Comparison of ENCODE assay signal across 28 cellular contexts in the genomic region with DNA sequence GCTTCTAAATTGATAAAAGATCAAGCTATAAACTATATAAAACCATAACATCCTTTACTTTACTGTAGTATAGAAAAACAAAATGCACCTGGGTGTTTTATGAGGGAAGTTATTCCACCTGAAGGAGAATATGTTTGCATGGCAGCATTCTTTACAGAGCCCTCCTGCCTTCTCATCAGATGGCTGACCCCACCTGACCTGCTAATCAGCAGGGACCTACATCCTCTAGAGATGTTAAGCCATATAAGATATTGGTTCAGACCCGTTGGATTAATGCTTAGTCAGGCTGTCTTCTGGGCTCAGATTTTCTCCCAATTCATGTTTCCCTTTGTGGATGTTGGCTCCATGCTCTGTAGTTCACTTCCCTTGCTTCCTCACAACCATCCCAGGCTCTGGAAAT.
DNase-seq lines count a peak whose midpoint lies in the region; ATAC-seq, FAIRE-seq and TF ChIP-seq lines count a peak whose summit lies in the region.
"Had no signal": no experiment of that assay in that cellular context is flagged by ENCODE, and none has a peak within 500 bp of the region (broad histone marks: within the 10 kb centered on the region; RNA-seq: fewer than 3 reads in every experiment).

No MANE protein-coding gene starts in this region.

- H3K4me2 ChIP-seq in H1 (ENCODE audit: insufficient read depth in 1 of 2, low read depth in 2 of 2, low read length in 2 of 2) (no peak overlapping the region), osteoblast (ENCODE audit: insufficient read depth, low read length) (no peak overlapping the region)
- H3K4me2 ChIP-seq: BLaER1 had no signal

- H2BK5ac ChIP-seq in H1 (ENCODE audit: low read depth, low read length): no peak overlapping the region

- H4K8ac ChIP-seq in H1 (ENCODE audit: extremely low read depth, insufficient read depth, low read length): no peak overlapping the region

- H2BK15ac ChIP-seq in H1 (ENCODE audit: low read length): no peak overlapping the region

- H3K9me3 ChIP-seq in H1 (ENCODE audit: insufficient read depth in 2 of 2, low read depth in 1 of 2, low read length in 1 of 2) (no peaks in the 10 kb centered on the region), osteoblast (ENCODE audit: low read depth, low read length) (no peaks in the 10 kb centered on the region)
- H3K9me3 ChIP-seq: BE2C, BLaER1 had no signal

- no peak overlapping the region for H3K27ac ChIP-seq in H1 (ENCODE audit: low read depth, low read length)
- H3K27ac ChIP-seq in osteoblast (ENCODE audit: low read depth, low read length): no peak overlapping the region
- H3K27ac ChIP-seq: BLaER1 had no signal

- H4K5ac ChIP-seq in H1 (ENCODE audit: insufficient read length, low read depth, low read length): no peak overlapping the region

- TF ChIP-seq POLR2A in H1 (IDR thresholded peaks at IDR 0.05; ENCODE audit: control extremely low read depth in 1 of 2, low read depth in 2 of 2, low read length in 2 of 2): no peak

- H2AFZ ChIP-seq in H1 (ENCODE audit: low read length) (peak overlapping the region; percentile 40; the same call in 1 of the 2 replicates), osteoblast (ENCODE audit: low read length) (no peak overlapping the region)

- H3K23ac ChIP-seq in H1 (ENCODE audit: insufficient read length): no peak overlapping the region

- no peaks in the 10 kb centered on the region for H3K9me3 Mint-ChIP-seq in activated CD4-positive, alpha-beta T cell treated with anti-CD3 and anti-CD28 coated beads, Interleukin-2, amount 10 ng/mL, durations not matched to agents 24 days and 14 days

- H3K27me3 ChIP-seq in H1 (replicated peaks in 1 of 4; ENCODE audit: control insufficient read depth in 3 of 4, extremely low read depth in 1 of 4, insufficient read depth in 3 of 4, low read length in 3 of 4): no peaks in the 10 kb centered on the region
- H3K27me3 ChIP-seq in osteoblast (ENCODE audit: insufficient read depth, low read length): no peaks in the 10 kb centered on the region
- H3K27me3 ChIP-seq: BE2C, BLaER1 had no signal

- no peak overlapping the region for H2BK12ac ChIP-seq in H1 (ENCODE audit: low read depth, low read length)

- H3K4me1 ChIP-seq in H1 (replicated peaks in 1 of 4; ENCODE audit: control insufficient read depth in 3 of 4, insufficient read depth in 4 of 4, low read length in 3 of 4) (0 out of 7 replicates have a peak, but pooled peaks cover 0 to 2% (median 0%) of the 10 kb centered on the region in 4 experiments), osteoblast (ENCODE audit: insufficient read depth, low read length) (no peaks in the 10 kb centered on the region)
- H3K4me1 ChIP-seq: BE2C, BLaER1 had no signal

- H2BK20ac ChIP-seq in H1 (ENCODE audit: low read length): no peak overlapping the region

- no peaks in the 10 kb centered on the region for H3K79me2 ChIP-seq in H1 (ENCODE audit: control insufficient read depth in 1 of 2, insufficient read depth in 2 of 2, low read length in 2 of 2)
- no peaks in the 10 kb centered on the region for H3K79me2 ChIP-seq in osteoblast (ENCODE audit: insufficient read depth, low read length)

- POLR2A ChIA-PET in H1 (lab: Charles Lee; ENCODE audit: partially characterized antibody): no interaction called here

- H3K4me3 ChIP-seq in H1 (ENCODE audit: extremely low read depth in 1 of 4, insufficient read depth in 2 of 4, low read depth in 3 of 4, low read length in 4 of 4) (no peak overlapping the region), osteoblast (ENCODE audit: insufficient read depth, low read length) (no peak overlapping the region)
- H3K4me3 ChIP-seq: BLaER1, GM12878 had no signal

- no peak for ATAC-seq in HG02763 (IDR thresholded peaks at IDR 0.05; ENCODE audit: unreplicated experiment)
- ATAC-seq: GM12878 had no signal

- TF ChIP-seq CTCF in H1 (IDR thresholded peaks at IDR 0.05; ENCODE audit: control extremely low read depth in 1 of 3, insufficient read depth in 1 of 3, low read depth in 1 of 3, low read length in 3 of 3) (no peak), osteoblast (IDR thresholded peaks at IDR 0.05; ENCODE audit: extremely low read depth, low read depth, low read length) (no peak)

- no peak for TF ChIP-seq RAD21 in H1 (IDR thresholded peaks at IDR 0.05 in 1 of 2, conservative IDR thresholded peaks at IDR 0.05 in 1 of 2; ENCODE audit: low read depth in 2 of 2, low read length in 2 of 2)

- H3K4ac ChIP-seq in H1 (replicated peaks; ENCODE audit: insufficient read length, low read depth, low read length): no peak overlapping the region

- no peaks in the 10 kb centered on the region for H3K36me3 Mint-ChIP-seq in activated CD4-positive, alpha-beta T cell treated with anti-CD3 and anti-CD28 coated beads, Interleukin-2, amount 10 ng/mL, durations not matched to agents 24 days and 14 days (ENCODE audit: low read depth)
- H3K36me3 Mint-ChIP-seq: CD14-positive monocyte; CD4-positive, alpha-beta memory T cell; CD4-positive, CD25-positive, alpha-beta regulatory T cell; CD8-positive, alpha-beta memory T cell had no signal

- no peaks in the 10 kb centered on the region for H3K27me3 Mint-ChIP-seq in activated CD4-positive, alpha-beta T cell treated with anti-CD3 and anti-CD28 coated beads, Interleukin-2, amount 10 ng/mL, durations not matched to agents 24 days and 14 days
- H3K27me3 Mint-ChIP-seq: CD4-positive, alpha-beta memory T cell; CD4-positive, CD25-positive, alpha-beta regulatory T cell; CD8-positive, alpha-beta memory T cell had no signal

- FAIRE-seq in H1 (lab: Jason Lieb, UNC): no peak
- FAIRE-seq: A204.1, GM12878, GM12892, GM18507 had no signal

- H3K18ac ChIP-seq in H1 (ENCODE audit: extremely low read depth, low read length): no peak overlapping the region

- H2BK120ac ChIP-seq in H1 (replicated peaks; ENCODE audit: low read depth, low read length): no peak overlapping the region

- H3K36me3 ChIP-seq in H1 (ENCODE audit: control insufficient read depth in 2 of 4, insufficient read depth in 4 of 4, low read length in 3 of 4) (no peaks in the 10 kb centered on the region), osteoblast (ENCODE audit: insufficient read depth, low read length) (no peaks in the 10 kb centered on the region)
- H3K36me3 ChIP-seq: BE2C, BLaER1 had no signal

- H4K91ac ChIP-seq in H1 (replicated peaks; ENCODE audit: insufficient read length, low read length): no peak overlapping the region

- DNase-seq in activated CD4-positive, alpha-beta T cell treated with anti-CD3 and anti-CD28 coated beads, Interleukin-2, amount 10 ng/mL, durations not matched to agents 24 days and 14 days: peak; percentile 12
- DNase-seq in activated CD4-positive, alpha-beta T cell treated with anti-CD3 and anti-CD28 coated beads, Interleukin-2, amount 50 U/mL, for 4 hours: no peak
- no peak for DNase-seq in H1 (ENCODE audit: low read depth in 1 of 2, low spot score in 2 of 2)
- peak; percentile 21 for DNase-seq in osteoblast (ENCODE audit: insufficient read length, low spot score, missing footprints)
- DNase-seq in NCI-H1417 (lab: John Stamatoyannopoulos, UW): no peak
- DNase-seq in stimulated activated CD4-positive, alpha-beta T cell treated with anti-CD3 and anti-CD28 coated beads, Interleukin-15, amount 100 ng/mL, for 24 hours: no peak
- DNase-seq: 8988T; ACHN; BE2C; C1 segment of cervical spinal cord; CD4-positive, alpha-beta memory T cell; CD4-positive, CD25-positive, alpha-beta regulatory T cell; CD8-positive, alpha-beta memory T cell; COR-L47; DMS 273 treated with DMSO at 0.1 percent for 48 hours; DMS153; DMS53; DMS79; DND-41; EL; GDM1 had no signal

- no peak overlapping the region for H2AK5ac ChIP-seq in H1 (ENCODE audit: low read depth, low read length)

- no peak overlapping the region for H3K27ac Mint-ChIP-seq in activated CD4-positive, alpha-beta T cell treated with anti-CD3 and anti-CD28 coated beads, Interleukin-2, amount 10 ng/mL, durations not matched to agents 24 days and 14 days
- H3K27ac Mint-ChIP-seq: CD14-positive monocyte; CD4-positive, alpha-beta memory T cell; CD4-positive, CD25-positive, alpha-beta regulatory T cell; CD8-positive, alpha-beta memory T cell had no signal

- no peak for TF ChIP-seq EP300 in H1 (IDR thresholded peaks at IDR 0.05; ENCODE audit: borderline replicate concordance in 1 of 2, low read depth in 2 of 2, low read length in 2 of 2)

- no peak overlapping the region for H3K4me3 Mint-ChIP-seq in activated CD4-positive, alpha-beta T cell treated with anti-CD3 and anti-CD28 coated beads, Interleukin-2, amount 10 ng/mL, durations not matched to agents 24 days and 14 days
- H3K4me3 Mint-ChIP-seq: CD14-positive monocyte; CD4-positive, alpha-beta memory T cell; CD4-positive, CD25-positive, alpha-beta regulatory T cell; CD8-positive, alpha-beta memory T cell had no signal

- H4K20me1 ChIP-seq in H1 (replicated peaks in 1 of 2; ENCODE audit: control insufficient read depth in 1 of 2, insufficient read depth in 2 of 2, low read length in 2 of 2) (no peaks in the 10 kb centered on the region), osteoblast (ENCODE audit: insufficient read depth, low read length) (no peaks in the 10 kb centered on the region)
- H4K20me1 ChIP-seq: BLaER1 had no signal

- H3K4me1 Mint-ChIP-seq in activated CD4-positive, alpha-beta T cell treated with anti-CD3 and anti-CD28 coated beads, Interleukin-2, amount 10 ng/mL, durations not matched to agents 24 days and 14 days: no peaks in the 10 kb centered on the region
- H3K4me1 Mint-ChIP-seq: CD14-positive monocyte; CD4-positive, alpha-beta memory T cell; CD4-positive, CD25-positive, alpha-beta regulatory T cell; CD8-positive, alpha-beta memory T cell had no signal

- CTCF ChIA-PET in H1 (lab: Charles Lee; ENCODE audit: partially characterized antibody): no interaction called here

- intact Hi-C loops in activated CD4-positive, alpha-beta T cell treated with anti-CD3 and anti-CD28 coated beads, Interleukin-2, amount 10 ng/mL, durations not matched to agents 24 days and 14 days (cut with micrococcal nuclease): no loop called here

- no peak overlapping the region for H3K9ac ChIP-seq in H1 (replicated peaks in 1 of 4; ENCODE audit: extremely low read depth in 1 of 4, low read depth in 3 of 4, low read length in 3 of 4)
- H3K9ac ChIP-seq: BLaER1 had no signal

- H3K23me2 ChIP-seq in H1 (ENCODE audit: low read depth, low read length): no peaks in the 10 kb centered on the region; the same call in 1 of the 2 replicates

- no peaks in the 10 kb centered on the region for H3K79me1 ChIP-seq in H1 (ENCODE audit: low read depth, low read length)

- H3K56ac ChIP-seq in H1 (replicated peaks; ENCODE audit: insufficient read length, low read depth, low read length): no peak overlapping the region

- no peak overlapping the region for H3K14ac ChIP-seq in H1 (ENCODE audit: insufficient read length)

- WGBS in H1 (ENCODE audit: extremely low coverage in 1 of 2, insufficient coverage in 1 of 2, insufficient read length in 1 of 2, insufficient replicate concordance in 2 of 2, low coverage in 1 of 2, low lambda C conversion rate in 2 of 2, missing lambda C conversion rate in 1 of 2), 2 experiments: 73% methylated on average over 1 of the region's 1 CpG; no CpG with 5 or more reads in 1 of the 2 experiments

TF ChIP-seq in H1, 55 proteins besides CTCF, POLR2A, EP300 and RAD21 (continues in another document):
- TF ChIP-seq FOSL1 (IDR thresholded peaks at IDR 0.05; ENCODE audit: insufficient read depth, low read depth, low read length): no peak
- no peak for TF ChIP-seq CHD1 (IDR thresholded peaks at IDR 0.05; ENCODE audit: low read depth, low read length)

Comparison
In these comparisons a context has a peak if more than half of its experiments do, and no peak if none do; other contexts are left out.
1. DNase-seq: peak in activated CD4-positive, alpha-beta T cell treated with anti-CD3 and anti-CD28 coated beads, Interleukin-2, amount 10 ng/mL, durations not matched to agents 24 days and 14 days (single experiment) and osteoblast (single experiment); none in activated CD4-positive, alpha-beta T cell treated with anti-CD3 and anti-CD28 coated beads, Interleukin-2, amount 50 U/mL, for 4 hours (0 of 2), H1 (0 of 2), NCI-H1417 (0 of 3) and stimulated activated CD4-positive, alpha-beta T cell treated with anti-CD3 and anti-CD28 coated beads, Interleukin-15, amount 100 ng/mL, for 24 hours (single experiment).